12 cellular contexts compared by ENCODE assay signal in the genomic region with DNA sequence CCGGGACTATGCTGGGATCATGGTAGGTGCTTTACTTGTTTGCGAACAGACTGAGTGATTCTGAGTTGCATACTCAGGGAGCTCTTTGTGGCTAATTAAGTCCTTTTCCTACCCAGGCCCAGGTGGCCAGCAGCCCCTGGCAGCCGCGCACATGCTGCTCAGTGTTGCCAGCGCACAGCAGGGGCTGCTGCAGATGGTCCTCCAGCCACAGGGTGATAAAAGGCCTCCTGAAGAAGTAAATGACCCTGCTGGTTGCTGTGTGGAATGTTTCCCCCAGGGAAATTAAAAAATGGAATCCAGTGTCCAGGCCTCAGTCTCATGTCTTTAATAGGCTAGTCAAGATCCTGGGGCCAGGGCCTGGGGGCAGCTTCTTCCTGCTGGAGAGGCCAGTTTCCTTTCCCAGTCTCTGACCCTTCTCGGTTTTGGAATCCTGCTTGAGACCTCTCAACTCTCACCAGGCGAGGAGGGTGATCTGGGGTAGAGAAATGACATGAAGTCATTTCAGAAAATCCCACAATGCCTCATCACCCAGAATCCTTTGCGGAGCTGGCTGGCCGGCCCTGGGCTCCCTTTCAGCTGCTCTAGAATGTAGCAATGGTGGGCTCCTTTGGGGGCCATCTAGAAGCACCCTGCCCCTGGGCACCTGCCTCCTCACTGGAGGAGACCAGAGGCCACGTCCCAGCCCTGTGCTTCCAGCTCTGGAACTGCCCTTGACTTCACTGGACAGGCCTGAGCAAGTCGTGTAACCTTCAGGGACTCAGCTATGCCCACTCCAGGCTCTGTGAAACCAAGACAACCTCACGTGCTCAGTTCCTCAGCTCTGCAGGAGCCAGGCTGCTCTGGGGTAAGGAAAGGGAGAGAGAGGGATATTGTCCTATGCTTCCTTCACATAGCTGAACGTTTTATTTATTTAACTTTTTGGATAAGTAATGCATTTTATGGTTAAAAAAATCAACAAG.
DNase-seq lines count a peak whose midpoint lies in the region; ATAC-seq and TF ChIP-seq lines count a peak whose summit lies in the region.
"Had no signal": no experiment of that assay in that cellular context is flagged by ENCODE, and none has a peak within 500 bp of the region (broad histone marks: within the 10 kb centered on the region; RNA-seq: fewer than 3 reads in every experiment).

No MANE protein-coding gene starts in this region.

- no peaks in the 10 kb centered on the region; a peak in 1 of 22 replicates for H4K20me1 ChIP-seq in BLaER1 treated with 17β-estradiol and CSF1 and Interleukin-3, amounts not matched to agents 10 nM and 100 nM

- peak; percentile 91 for DNase-seq in NCI-H1092 (lab: John Stamatoyannopoulos, UW)
- no peak for DNase-seq in activated T-helper 2 cell treated with anti-CD3 and anti-CD28 coated beads, Interferon-gamma antibody, Interleukin-2, Interleukin-4, amounts not matched to agents 10 μg/mL and 5 μg/mL and 100 μg/mL, durations not matched to agents 14 hours and 24 hours and 36 hours (ENCODE audit: low spot score)
- no peak for DNase-seq in ovary
- DNase-seq in stimulated activated naive B cell treated with anti-CD40 and anti-IgM and Interleukin-4, amounts not matched to agents 10 μg/mL and 1 μg/mL and 100 μg/mL, for 72 hours, result no peak
- no peak for DNase-seq in NAMALWA (ENCODE audit: low spot score)
- no peak for DNase-seq in foreskin keratinocyte
- DNase-seq: activated T-cell treated with anti-CD3 and anti-CD28 coated beads, Interleukin-2, amount 50 U/mL, for 24 hours; CD4-positive, CD25-positive, alpha-beta regulatory T cell had no signal

- WGBS in mesodermal cell (ENCODE audit: insufficient coverage in 2 of 2), 2 experiments, result 83 to 93% methylated on average over 7 to 10 of the region's 13 CpGs
- 84 to 88% (median 86%) methylated on average over 13 of the region's 13 CpGs for whole genome bisulfite sequencing in ovary, 3 donors

- peak overlapping the region in 4 of 11 experiments; percentile 48 to 66 (median 57); a peak in 8 of 22 replicates for H3K4me2 ChIP-seq in BLaER1 treated with 17β-estradiol and CSF1 and Interleukin-3, amounts not matched to agents 10 nM and 100 nM

- peaks cover 6 to 75% (median 30%) of the 10 kb centered on the region in 10 experiments; a peak in 19 of 20 replicates for H3K4me1 ChIP-seq in BLaER1 treated with 17β-estradiol and CSF1 and Interleukin-3, amounts not matched to agents 10 nM and 100 nM
- H3K4me1 ChIP-seq in mesodermal cell (ENCODE audit: control insufficient read depth, insufficient read depth, low read length, poor library complexity, severe bottlenecking), result peaks cover 12% of the 10 kb centered on the region
- no peaks in the 10 kb centered on the region for H3K4me1 ChIP-seq in ovary (ENCODE audit: insufficient read depth)
- H3K4me1 ChIP-seq in foreskin keratinocyte, result no peaks in the 10 kb centered on the region

- no peak for TF ChIP-seq EP300 in ovary (IDR thresholded peaks at IDR 0.05)

- H3K36me3 Mint-ChIP-seq in activated T-helper 2 cell treated with anti-CD3 and anti-CD28 coated beads, Interferon-gamma antibody, Interleukin-2, Interleukin-4, amounts not matched to agents 10 μg/mL and 5 μg/mL and 100 μg/mL, durations not matched to agents 14 hours and 24 hours and 36 hours (ENCODE audit: low read depth), result peaks cover 7% of the 10 kb centered on the region
- H3K36me3 Mint-ChIP-seq in stimulated activated naive B cell treated with anti-CD40 and anti-IgM and Interleukin-4, amounts not matched to agents 10 μg/mL and 1 μg/mL and 100 μg/mL, for 72 hours, result peaks cover 3 to 11% of the 10 kb centered on the region in 2 donors

- peaks cover 50% of the 10 kb centered on the region for H3K4me1 Mint-ChIP-seq in activated T-helper 2 cell treated with anti-CD3 and anti-CD28 coated beads, Interferon-gamma antibody, Interleukin-2, Interleukin-4, amounts not matched to agents 10 μg/mL and 5 μg/mL and 100 μg/mL, durations not matched to agents 14 hours and 24 hours and 36 hours (ENCODE audit: low read depth)
- H3K4me1 Mint-ChIP-seq in stimulated activated naive B cell treated with anti-CD40 and anti-IgM and Interleukin-4, amounts not matched to agents 10 μg/mL and 1 μg/mL and 100 μg/mL, for 72 hours, result peaks cover 20 to 41% of the 10 kb centered on the region in 2 donors

- peaks cover 10% of the 10 kb centered on the region for H3K9me3 Mint-ChIP-seq in activated T-helper 2 cell treated with anti-CD3 and anti-CD28 coated beads, Interferon-gamma antibody, Interleukin-2, Interleukin-4, amounts not matched to agents 10 μg/mL and 5 μg/mL and 100 μg/mL, durations not matched to agents 14 hours and 24 hours and 36 hours
- H3K9me3 Mint-ChIP-seq in stimulated activated naive B cell treated with anti-CD40 and anti-IgM and Interleukin-4, amounts not matched to agents 10 μg/mL and 1 μg/mL and 100 μg/mL, for 72 hours, result peaks cover 0 to 4% of the 10 kb centered on the region in 2 donors

- H3K27ac ChIP-seq in BLaER1 treated with 17β-estradiol and CSF1 and Interleukin-3, amounts not matched to agents 10 nM and 100 nM, result peak overlapping the region in 6 of 11 experiments; percentile 12 to 57 (median 46); a peak in 11 of 22 replicates
- H3K27ac ChIP-seq in mesodermal cell (ENCODE audit: low read depth, low read length, severe bottlenecking) (peak overlapping the region; percentile 74), ovary (no peak overlapping the region), foreskin keratinocyte (no peak overlapping the region)
- H3K27ac ChIP-seq: suprapubic skin had no signal

- TF ChIP-seq CTCF in ovary (IDR thresholded peaks at IDR 0.05), result no peak
- TF ChIP-seq CTCF in foreskin keratinocyte (conservative IDR thresholded peaks at IDR 0.05), result no peak

- no peak overlapping the region for H3K4me3 Mint-ChIP-seq in activated T-helper 2 cell treated with anti-CD3 and anti-CD28 coated beads, Interferon-gamma antibody, Interleukin-2, Interleukin-4, amounts not matched to agents 10 μg/mL and 5 μg/mL and 100 μg/mL, durations not matched to agents 14 hours and 24 hours and 36 hours (ENCODE audit: low read depth)
- no peak overlapping the region for H3K4me3 Mint-ChIP-seq in stimulated activated naive B cell treated with anti-CD40 and anti-IgM and Interleukin-4, amounts not matched to agents 10 μg/mL and 1 μg/mL and 100 μg/mL, for 72 hours
- H3K4me3 Mint-ChIP-seq: activated T-cell treated with anti-CD3 and anti-CD28 coated beads, Interleukin-2, amount 50 U/mL, for 24 hours had no signal

- no peaks in the 10 kb centered on the region; a peak in 1 of 22 replicates for H3K36me3 ChIP-seq in BLaER1 treated with 17β-estradiol and CSF1 and Interleukin-3, amounts not matched to agents 10 nM and 100 nM
- H3K36me3 ChIP-seq in mesodermal cell (ENCODE audit: control insufficient read depth, insufficient read depth, low read length) (no peaks in the 10 kb centered on the region), ovary (no peaks in the 10 kb centered on the region)
- H3K36me3 ChIP-seq: suprapubic skin had no signal

- no peak overlapping the region for H3K4me3 ChIP-seq in BLaER1 treated with 17β-estradiol and CSF1 and Interleukin-3, amounts not matched to agents 10 nM and 100 nM
- H3K4me3 ChIP-seq in mesodermal cell (ENCODE audit: extremely low read depth, insufficient read depth, low read length, poor library complexity, severe bottlenecking) (no peak overlapping the region), ovary (no peak overlapping the region)
- H3K4me3 ChIP-seq: GM12878, suprapubic skin had no signal

- peak overlapping the region; percentile 17 for H3K27ac Mint-ChIP-seq in activated T-helper 2 cell treated with anti-CD3 and anti-CD28 coated beads, Interferon-gamma antibody, Interleukin-2, Interleukin-4, amounts not matched to agents 10 μg/mL and 5 μg/mL and 100 μg/mL, durations not matched to agents 14 hours and 24 hours and 36 hours
- H3K27ac Mint-ChIP-seq in stimulated activated naive B cell treated with anti-CD40 and anti-IgM and Interleukin-4, amounts not matched to agents 10 μg/mL and 1 μg/mL and 100 μg/mL, for 72 hours, result no peak overlapping the region
- H3K27ac Mint-ChIP-seq: activated T-cell treated with anti-CD3 and anti-CD28 coated beads, Interleukin-2, amount 50 U/mL, for 24 hours; CD4-positive, CD25-positive, alpha-beta regulatory T cell had no signal

- no peak for ATAC-seq in stimulated activated naive B cell treated with anti-CD40 and anti-IgM and Interleukin-4, amounts not matched to agents 10 μg/mL and 1 μg/mL and 100 μg/mL, for 72 hours (replicated peaks)
- ATAC-seq in foreskin keratinocyte, result no peak

- intact Hi-C loops in activated T-helper 2 cell treated with anti-CD3 and anti-CD28 coated beads, Interferon-gamma antibody, Interleukin-2, Interleukin-4, amounts not matched to agents 10 μg/mL and 5 μg/mL and 100 μg/mL, durations not matched to agents 14 hours and 24 hours and 36 hours (cut with micrococcal nuclease), result no loop called here
- intact Hi-C loops in ovary (cut with DNase I), result no loop called here

- no peak for TF ChIP-seq POLR2A in ovary (IDR thresholded peaks at IDR 0.05)

- H3K27me3 ChIP-seq in BLaER1 treated with 17β-estradiol and CSF1 and Interleukin-3, amounts not matched to agents 10 nM and 100 nM, result no peaks in the 10 kb centered on the region
- H3K27me3 ChIP-seq in ovary, result no peaks in the 10 kb centered on the region
- H3K27me3 ChIP-seq in foreskin keratinocyte, result peaks cover 10% of the 10 kb centered on the region
- H3K27me3 ChIP-seq: suprapubic skin had no signal

- H3K27me3 Mint-ChIP-seq in activated T-helper 2 cell treated with anti-CD3 and anti-CD28 coated beads, Interferon-gamma antibody, Interleukin-2, Interleukin-4, amounts not matched to agents 10 μg/mL and 5 μg/mL and 100 μg/mL, durations not matched to agents 14 hours and 24 hours and 36 hours (ENCODE audit: low read depth), result no peaks in the 10 kb centered on the region
- peaks cover 10 to 21% of the 10 kb centered on the region in 2 donors for H3K27me3 Mint-ChIP-seq in stimulated activated naive B cell treated with anti-CD40 and anti-IgM and Interleukin-4, amounts not matched to agents 10 μg/mL and 1 μg/mL and 100 μg/mL, for 72 hours
- H3K27me3 Mint-ChIP-seq: CD4-positive, CD25-positive, alpha-beta regulatory T cell had no signal

- peaks cover 0 to 42% (median 26%) of the 10 kb centered on the region in 11 experiments; a peak in 20 of 22 replicates for H3K9me3 ChIP-seq in BLaER1 treated with 17β-estradiol and CSF1 and Interleukin-3, amounts not matched to agents 10 nM and 100 nM (replicated peaks in 1 of 11)
- no peaks in the 10 kb centered on the region for H3K9me3 ChIP-seq in mesodermal cell (ENCODE audit: control insufficient read depth, low read length)
- no peaks in the 10 kb centered on the region for H3K9me3 ChIP-seq in ovary
- H3K9me3 ChIP-seq: suprapubic skin had no signal

- no peak overlapping the region for H3K9ac ChIP-seq in BLaER1 treated with 17β-estradiol and CSF1 and Interleukin-3, amounts not matched to agents 10 nM and 100 nM

Comparison
In these comparisons a context has a peak if more than half of its experiments do, and no peak if none do; other contexts are left out.
1. H3K27ac ChIP-seq: peak in BLaER1 treated with 17β-estradiol and CSF1 and Interleukin-3, amounts not matched to agents 10 nM and 100 nM (6 of 11) and mesodermal cell (single experiment); none in ovary (0 of 2) and foreskin keratinocyte (single experiment).